1 cellular context compared by ENCODE assay signal in genomic region chr1:27234054-27234882, GRCh38.
TF ChIP-seq lines count a peak whose summit lies in the region.

Gene WDTC1, plus strand, starts transcription at chr1:27234632. Its CDS starts 26,423 bp downstream, at chr1:27261055.

TF ChIP-seq in K562, 482 proteins besides CTCF, POLR2A, EP300 and RAD21 (continued from another document and continues in another):
- TF ChIP-seq ATF1 (CRISPR knock-in tag; IDR thresholded peaks at IDR 0.05) (no peak), ATF1 (tag; IDR thresholded peaks at IDR 0.05) (peak; percentile 97), ZFP30 (CRISPR knock-in tag; IDR thresholded peaks at IDR 0.05; ENCODE audit: borderline replicate concordance) (no peak), CBFA2T3 (IDR thresholded peaks at IDR 0.05) (peak; percentile 57), ZBTB8A (IDR thresholded peaks at IDR 0.05; ENCODE audit: partially characterized antibody) (no peak), JUND (IDR thresholded peaks at IDR 0.05; ENCODE audit: borderline replicate concordance, low read depth, low read length) (peak; percentile 53), JUND (tag; IDR thresholded peaks at IDR 0.05; ENCODE audit: borderline replicate concordance, low read depth, low read length) (no peak; the same call in 2 of the 3 replicates), E2F1 (CRISPR knock-in tag; IDR thresholded peaks at IDR 0.05) (peak; percentile 97), CEBPZ (IDR thresholded peaks at IDR 0.05; ENCODE audit: borderline replicate concordance, low read depth, low read length) (no peak), C11orf30 (IDR thresholded peaks at IDR 0.05; ENCODE audit: low read depth) (no peak), ZBTB5 (IDR thresholded peaks at IDR 0.05) (no peak), ZBTB11 (CRISPR knock-in tag; IDR thresholded peaks at IDR 0.05) (peak in 1 of 3 experiments; percentile 55; a peak in 2 of 6 replicates), EWSR1 (IDR thresholded peaks at IDR 0.05; ENCODE audit: borderline replicate concordance, low read depth, partially characterized antibody) (no peak), CHCHD3 (CRISPR knock-in tag; IDR thresholded peaks at IDR 0.05) (no peak), ZNF75A (CRISPR knock-in tag; IDR thresholded peaks at IDR 0.05) (no peak), THAP12 (CRISPR knock-in tag; IDR thresholded peaks at IDR 0.05) (no peak), ZNF263 (CRISPR knock-in tag; IDR thresholded peaks at IDR 0.05; ENCODE audit: borderline replicate concordance) (peak; percentile 92), GMEB1 (CRISPR knock-in tag; IDR thresholded peaks at IDR 0.05) (peak; percentile 95), SRSF9 (IDR thresholded peaks at IDR 0.05; ENCODE audit: borderline replicate concordance, low read depth, low read length) (no peak), IFI16 (CRISPR knock-in tag; IDR thresholded peaks at IDR 0.05) (no peak), NR2C1 (IDR thresholded peaks at IDR 0.05) (no peak), NR2C1 (tag; IDR thresholded peaks at IDR 0.05) (peak; percentile 77), NCOR1 (IDR thresholded peaks at IDR 0.05) (no peak), EGR1 (conservative IDR thresholded peaks at IDR 0.05) (peak; percentile 86), ZNF224 (CRISPR knock-in tag; IDR thresholded peaks at IDR 0.05) (no peak), ZNF277 (CRISPR knock-in tag; IDR thresholded peaks at IDR 0.05; ENCODE audit: borderline replicate concordance) (no peak), PRMT5 (CRISPR knock-in tag; IDR thresholded peaks at IDR 0.05) (no peak), ZNF184 (CRISPR knock-in tag; IDR thresholded peaks at IDR 0.05) (no peak), ATF7 (IDR thresholded peaks at IDR 0.05) (peak; percentile 94), CREB1 (IDR thresholded peaks at IDR 0.05) (peak; percentile 93), CREB1 (CRISPR knock-in tag; IDR thresholded peaks at IDR 0.05) (peak; percentile 94), PTRF (tag; IDR thresholded peaks at IDR 0.05) (no peak), HMG20B (CRISPR knock-in tag; IDR thresholded peaks at IDR 0.05) (no peak), HLTF (IDR thresholded peaks at IDR 0.05) (no peak), HNRNPUL1 (IDR thresholded peaks at IDR 0.05; ENCODE audit: low read length) (no peak), ZNF518B (CRISPR knock-in tag; IDR thresholded peaks at IDR 0.05) (no peak), L3MBTL2 (IDR thresholded peaks at IDR 0.05) (peak; percentile 91), PCBP2 (IDR thresholded peaks at IDR 0.05; ENCODE audit: low read depth, low read length, poor library complexity, severe bottlenecking) (no peak), SIX5 (IDR thresholded peaks at IDR 0.05; ENCODE audit: borderline replicate concordance in 1 of 2, insufficient read depth in 1 of 2, low read depth in 1 of 2, low read length in 2 of 2) (peak; percentile 88 to 91), ZNF696 (CRISPR knock-in tag; conservative IDR thresholded peaks at IDR 0.05) (no peak), ELK3 (CRISPR knock-in tag; IDR thresholded peaks at IDR 0.05) (no peak), ZNF707 (CRISPR knock-in tag; conservative IDR thresholded peaks at IDR 0.05) (no peak)
